ENCODE assay signal across 28 cellular contexts in genomic region chr1:243547906-243548305, GRCh38.
"Had no signal": no experiment of that assay in that cellular context is flagged by ENCODE, and none has a peak within 500 bp of the region (broad histone marks: within the 10 kb centered on the region; RNA-seq: fewer than 3 reads in every experiment).

No MANE protein-coding gene starts in this region.

- H3K27ac ChIP-seq: adrenal gland, ascending aorta, breast epithelium, cardiac muscle cell, colonic mucosa, epithelial cell of prostate, esophagus squamous epithelium, gastroesophageal sphincter had no signal

- H3K4me1 Mint-ChIP-seq: brain had no signal

- H3K36me3 ChIP-seq: adrenal gland, breast epithelium, cardiac muscle cell, colonic mucosa had no signal

- H3K4me3 ChIP-seq: adrenal gland, ascending aorta, breast epithelium, cardiac muscle cell, colonic mucosa, esophagus squamous epithelium, gastroesophageal sphincter had no signal

- DNase-seq: activated CD4-positive, alpha-beta T cell treated with anti-CD3 and anti-CD28 coated beads for 48 hours; activated CD4-positive, alpha-beta T cell treated with anti-CD3 and anti-CD28 coated beads, Interleukin-2, amount 50 U/mL, for 1 hour; activated CD4-positive, alpha-beta T cell treated with anti-CD3 and anti-CD28 coated beads, Interleukin-2, amount 50 U/mL, for 48 hours; activated CD8-positive, alpha-beta memory T cell treated with anti-CD3 and anti-CD28 coated beads for 24 hours; activated CD8-positive, alpha-beta T cell treated with anti-CD3 and anti-CD28 coated beads for 36 hours; activated effector memory CD4-positive, alpha-beta T cell treated with Interleukin-2 at 50 U/mL for 16 hours; activated naive CD4-positive, alpha-beta T cell treated with anti-CD3 and anti-CD28 coated beads for 36 hours; activated naive CD8-positive, alpha-beta T cell treated with anti-CD3 and anti-CD28 coated beads for 36 hours; activated naive CD8-positive, alpha-beta T cell treated with anti-CD3 and anti-CD28 coated beads, Interleukin-2, amount 50 U/mL, for 24 hours; activated T-cell treated with anti-CD3 and anti-CD28 coated beads, Interleukin-2, amount 50 U/mL, for 4 hours; adrenal gland; amygdala; central memory CD4-positive, alpha-beta T cell; cerebellar nuclear complex; colonic mucosa; effector CD8-positive, alpha-beta T cell; esophagus squamous epithelium; foreskin melanocyte; T-helper 2 cell had no signal

- H3K4me1 ChIP-seq: adrenal gland, ascending aorta, breast epithelium, colonic mucosa, esophagus squamous epithelium had no signal

- H3K27me3 Mint-ChIP-seq: activated CD8-positive, alpha-beta T cell treated with anti-CD3 and anti-CD28 coated beads for 36 hours; activated naive CD4-positive, alpha-beta T cell treated with anti-CD3 and anti-CD28 coated beads, Interleukin-2, amount 50 U/mL, for 24 hours; activated naive CD8-positive, alpha-beta T cell treated with anti-CD3 and anti-CD28 coated beads for 36 hours; activated naive CD8-positive, alpha-beta T cell treated with anti-CD3 and anti-CD28 coated beads, Interleukin-2, amount 50 U/mL, for 24 hours; activated T-helper 17 cell treated with anti-CD3 and anti-CD28 coated beads, Interleukin-2, amount 50 U/mL, for 72 hours; brain had no signal

- ATAC-seq: activated CD4-positive, CD25-positive, alpha-beta regulatory T cell treated with anti-CD3 and anti-CD28 coated beads, Interleukin-2, amount 50 U/mL, for 24 hours; activated CD8-positive, alpha-beta T cell treated with anti-CD3 and anti-CD28 coated beads for 36 hours; activated naive CD8-positive, alpha-beta T cell treated with anti-CD3 and anti-CD28 coated beads, Interleukin-2, amount 50 U/mL, for 24 hours; activated T-cell treated with anti-CD3 and anti-CD28 coated beads, Interleukin-2, amount 50 U/mL, for 4 hours; activated T-helper 17 cell treated with anti-CD3 and anti-CD28 coated beads, Interleukin-2, amount 50 U/mL, for 72 hours; gastroesophageal sphincter had no signal

- H3K4me3 Mint-ChIP-seq: activated CD8-positive, alpha-beta T cell treated with anti-CD3 and anti-CD28 coated beads for 36 hours; activated naive CD4-positive, alpha-beta T cell treated with anti-CD3 and anti-CD28 coated beads for 36 hours; activated naive CD4-positive, alpha-beta T cell treated with anti-CD3 and anti-CD28 coated beads, Interleukin-2, amount 50 U/mL, for 24 hours; activated naive CD8-positive, alpha-beta T cell treated with anti-CD3 and anti-CD28 coated beads for 36 hours; activated naive CD8-positive, alpha-beta T cell treated with anti-CD3 and anti-CD28 coated beads, Interleukin-2, amount 50 U/mL, for 24 hours; activated T-cell treated with anti-CD3 and anti-CD28 coated beads, Interleukin-2, amount 50 U/mL, for 4 hours; activated T-helper 17 cell treated with anti-CD3 and anti-CD28 coated beads, Interleukin-2, amount 50 U/mL, for 72 hours; brain had no signal

- H3K27ac Mint-ChIP-seq: activated CD8-positive, alpha-beta T cell treated with anti-CD3 and anti-CD28 coated beads for 36 hours; activated naive CD4-positive, alpha-beta T cell treated with anti-CD3 and anti-CD28 coated beads for 36 hours; activated naive CD4-positive, alpha-beta T cell treated with anti-CD3 and anti-CD28 coated beads, Interleukin-2, amount 50 U/mL, for 24 hours; activated naive CD8-positive, alpha-beta T cell treated with anti-CD3 and anti-CD28 coated beads for 36 hours; activated naive CD8-positive, alpha-beta T cell treated with anti-CD3 and anti-CD28 coated beads, Interleukin-2, amount 50 U/mL, for 24 hours; activated T-helper 17 cell treated with anti-CD3 and anti-CD28 coated beads, Interleukin-2, amount 50 U/mL, for 72 hours had no signal

- H3K9me3 ChIP-seq: adrenal gland, ascending aorta, breast epithelium, colonic mucosa, esophagus squamous epithelium, gastroesophageal sphincter had no signal

- H3K27me3 ChIP-seq: adrenal gland, ascending aorta, breast epithelium, cardiac muscle cell, colonic mucosa, esophagus squamous epithelium, gastroesophageal sphincter had no signal

- H3K9me3 Mint-ChIP-seq: activated CD8-positive, alpha-beta T cell treated with anti-CD3 and anti-CD28 coated beads for 36 hours; activated naive CD4-positive, alpha-beta T cell treated with anti-CD3 and anti-CD28 coated beads for 36 hours; activated naive CD4-positive, alpha-beta T cell treated with anti-CD3 and anti-CD28 coated beads, Interleukin-2, amount 50 U/mL, for 24 hours; activated naive CD8-positive, alpha-beta T cell treated with anti-CD3 and anti-CD28 coated beads for 36 hours; activated naive CD8-positive, alpha-beta T cell treated with anti-CD3 and anti-CD28 coated beads, Interleukin-2, amount 50 U/mL, for 24 hours; activated T-cell treated with anti-CD3 and anti-CD28 coated beads, Interleukin-2, amount 50 U/mL, for 4 hours; activated T-helper 17 cell treated with anti-CD3 and anti-CD28 coated beads, Interleukin-2, amount 50 U/mL, for 72 hours had no signal
